32 cellular contexts compared by ENCODE assay signal in genomic region chr9:134818591-134818990, GRCh38.
"Had no signal": no experiment of that assay in that cellular context is flagged by ENCODE, and none has a peak within 500 bp of the region (broad histone marks: within the 10 kb centered on the region; RNA-seq: fewer than 3 reads in every experiment).

No MANE protein-coding gene starts in this region.

- H3K27me3 ChIP-seq: brain microvascular endothelial cell, esophagus squamous epithelium, gastroesophageal sphincter, heart right ventricle had no signal

- DNase-seq: activated B cell treated with CpG ODN at 0.5 μM for 24 hours; activated CD4-positive, alpha-beta T cell treated with anti-CD3 and anti-CD28 coated beads for 48 hours; activated CD4-positive, alpha-beta T cell treated with anti-CD3 and anti-CD28 coated beads, Interleukin-2, amount 50 U/mL, for 1 hour; activated CD4-positive, alpha-beta T cell treated with anti-CD3 and anti-CD28 coated beads, Interleukin-2, amount 50 U/mL, for 48 hours; activated CD8-positive, alpha-beta memory T cell treated with anti-CD3 and anti-CD28 coated beads for 24 hours; activated CD8-positive, alpha-beta T cell treated with anti-CD3 and anti-CD28 coated beads for 36 hours; activated effector memory CD4-positive, alpha-beta T cell treated with Interleukin-2 at 50 U/mL for 16 hours; activated gamma-delta T cell treated with Interleukin-2 at 50 U/mL for 16 hours; activated naive CD4-positive, alpha-beta T cell treated with anti-CD3 and anti-CD28 coated beads, Interleukin-2, amount 50 U/mL, for 16 hours; activated naive CD4-positive, alpha-beta T cell treated with Interleukin-2 at 50 U/mL for 16 hours; activated T-cell treated with anti-CD3 and anti-CD28 coated beads, Interleukin-2, amount 50 U/mL, for 4 hours; amniotic stem cell; anterior cingulate cortex; brain microvascular endothelial cell; effector CD8-positive, alpha-beta T cell; esophagus squamous epithelium; foreskin melanocyte; heart right ventricle; T-helper 9 cell; WERI-Rb-1 had no signal

- ATAC-seq: activated CD4-positive, CD25-positive, alpha-beta regulatory T cell treated with anti-CD3 and anti-CD28 coated beads, Interleukin-2, amount 50 U/mL, for 24 hours; activated CD8-positive, alpha-beta T cell treated with anti-CD3 and anti-CD28 coated beads for 36 hours; activated T-cell treated with anti-CD3 and anti-CD28 coated beads, Interleukin-2, amount 50 U/mL, for 4 hours; activated T-helper 17 cell treated with anti-CD3 and anti-CD28 coated beads, Interleukin-2, amount 50 U/mL, for 72 hours; gastroesophageal sphincter; heart right ventricle had no signal

- H3K4me3 Mint-ChIP-seq: activated B cell treated with CpG ODN at 0.5 μM for 24 hours; activated CD8-positive, alpha-beta T cell treated with anti-CD3 and anti-CD28 coated beads for 36 hours; activated naive CD8-positive, alpha-beta T cell; activated T-cell treated with anti-CD3 and anti-CD28 coated beads, Interleukin-2, amount 50 U/mL, for 4 hours; activated T-helper 17 cell treated with anti-CD3 and anti-CD28 coated beads, Interleukin-2, amount 50 U/mL, for 72 hours; central memory CD8-positive, alpha-beta T cell; T-helper 1 cell treated with Interleukin-12 subunit alpha and Interleukin-12 subunit beta and Interleukin-4 antibody, amounts not matched to agents 30 μg/mL and 1 μg/mL, for 36 hours had no signal

- H3K27ac Mint-ChIP-seq: activated B cell treated with CpG ODN at 0.5 μM for 24 hours; activated CD8-positive, alpha-beta T cell treated with anti-CD3 and anti-CD28 coated beads for 36 hours; activated naive CD8-positive, alpha-beta T cell; activated T-helper 17 cell treated with anti-CD3 and anti-CD28 coated beads, Interleukin-2, amount 50 U/mL, for 72 hours; T-helper 1 cell treated with Interleukin-12 subunit alpha and Interleukin-12 subunit beta and Interleukin-4 antibody, amounts not matched to agents 30 μg/mL and 1 μg/mL, for 36 hours had no signal

- H3K4me3 ChIP-seq: esophagus squamous epithelium, gastroesophageal sphincter, heart right ventricle had no signal

- H3K27ac ChIP-seq: brain microvascular endothelial cell, epithelial cell of prostate, esophagus squamous epithelium, gastroesophageal sphincter, heart right ventricle, WERI-Rb-1 had no signal

- H3K4me1 Mint-ChIP-seq: activated B cell treated with CpG ODN at 0.5 μM for 24 hours; activated T-helper 17 cell treated with anti-CD3 and anti-CD28 coated beads, Interleukin-2, amount 50 U/mL, for 72 hours; central memory CD8-positive, alpha-beta T cell had no signal

- H3K4me1 ChIP-seq: esophagus squamous epithelium, gastroesophageal sphincter, heart right ventricle had no signal

- H3K9me3 Mint-ChIP-seq: activated B cell treated with CpG ODN at 0.5 μM for 24 hours; activated CD8-positive, alpha-beta T cell treated with anti-CD3 and anti-CD28 coated beads for 36 hours; activated T-cell treated with anti-CD3 and anti-CD28 coated beads, Interleukin-2, amount 50 U/mL, for 4 hours; activated T-helper 17 cell treated with anti-CD3 and anti-CD28 coated beads, Interleukin-2, amount 50 U/mL, for 72 hours; central memory CD8-positive, alpha-beta T cell; T-helper 1 cell treated with Interleukin-12 subunit alpha and Interleukin-12 subunit beta and Interleukin-4 antibody, amounts not matched to agents 30 μg/mL and 1 μg/mL, for 36 hours had no signal

- H3K36me3 Mint-ChIP-seq: activated naive CD8-positive, alpha-beta T cell had no signal

- FAIRE-seq: astrocyte, bronchial epithelial cell, colon, endometrium, endothelial cell of umbilical vein had no signal

- H3K9me3 ChIP-seq: esophagus squamous epithelium, gastroesophageal sphincter, heart right ventricle had no signal
